In the genomic region with DNA sequence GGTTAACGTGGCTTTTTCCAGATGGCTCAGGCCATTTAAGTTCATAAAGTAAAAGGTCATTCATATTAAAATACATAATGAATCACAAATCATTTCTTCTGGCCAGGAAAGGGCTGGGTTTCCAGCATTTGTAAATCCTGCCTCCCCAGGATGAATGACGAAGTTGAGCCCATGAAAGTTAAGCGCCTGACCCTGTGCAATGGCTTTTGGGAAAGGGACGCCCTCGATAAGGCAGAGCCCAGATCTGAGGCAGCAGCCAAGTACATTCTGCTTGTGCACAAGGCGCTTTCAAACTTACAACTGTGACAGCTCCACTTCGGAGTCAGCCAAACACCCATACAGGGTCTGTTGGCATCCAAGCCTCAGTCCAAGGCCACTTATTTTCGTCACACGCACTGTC, we compare ENCODE assay signal across 19 cellular contexts. TPM values are rescaled to one million over a fixed set of nuclear protein-coding genes. Genes with fewer than 3 reads are reported as not detected.
DNase-seq lines count a peak whose midpoint lies in the region; ATAC-seq and TF ChIP-seq lines count a peak whose summit lies in the region.
"Had no signal": no experiment of that assay in that cellular context is flagged by ENCODE, and none has a peak within 500 bp of the region (broad histone marks: within the 10 kb centered on the region; RNA-seq: fewer than 3 reads in every experiment).

No MANE protein-coding gene starts in this region.

- H3K4me3 ChIP-seq in CD4-positive, CD25-positive, alpha-beta regulatory T cell (ENCODE audit: low read depth, low read length) = peak overlapping the region; percentile 99
- peak overlapping the region; percentile 84 for H3K4me3 ChIP-seq in Loucy (ENCODE audit: low read length, poor library complexity, severe bottlenecking)
- H3K4me3 ChIP-seq: hepatocyte, SK-N-MC had no signal

- H3K9me3 ChIP-seq in CD4-positive, CD25-positive, alpha-beta regulatory T cell (ENCODE audit: control insufficient read depth in 2 of 2, low read length in 2 of 2) = no peaks in the 10 kb centered on the region
- no peaks in the 10 kb centered on the region for H3K9me3 ChIP-seq in Loucy (ENCODE audit: insufficient read depth, low read depth, low read length)

- TF ChIP-seq CTCF in Loucy (conservative IDR thresholded peaks at IDR 0.05; ENCODE audit: low read length) = no peak
- no peak for TF ChIP-seq CTCF in GM20000 (IDR thresholded peaks at IDR 0.05; ENCODE audit: extremely low read depth, missing control alignments)

- no peaks in the 10 kb centered on the region for H3K27me3 ChIP-seq in CD4-positive, CD25-positive, alpha-beta regulatory T cell (ENCODE audit: control insufficient read depth, insufficient read depth, low read length)
- H3K27me3 ChIP-seq in Loucy (ENCODE audit: insufficient read depth, low read length, poor library complexity, severe bottlenecking) = no peaks in the 10 kb centered on the region
- H3K27me3 ChIP-seq: hepatocyte had no signal

- peaks cover 55% of the 10 kb centered on the region for H3K36me3 ChIP-seq in CD4-positive, CD25-positive, alpha-beta regulatory T cell (ENCODE audit: control insufficient read depth, insufficient read depth, low read length)
- H3K36me3 ChIP-seq in Loucy (ENCODE audit: insufficient read depth, low read length) = peaks cover 28% of the 10 kb centered on the region; the same call in 1 of the 2 replicates

- H3K27me3 Mint-ChIP-seq in CD4-positive, CD25-positive, alpha-beta regulatory T cell = no peaks in the 10 kb centered on the region
- H3K27me3 Mint-ChIP-seq in natural killer cell treated with Interleukin-12 subunit alpha and Interleukin-12 subunit beta and Interleukin-15 and Interleukin-18, amount 100 ng/mL, for 72 hours = no peaks in the 10 kb centered on the region

- peaks cover 68% of the 10 kb centered on the region for H3K36me3 Mint-ChIP-seq in CD4-positive, CD25-positive, alpha-beta regulatory T cell
- peaks cover 39% of the 10 kb centered on the region for H3K36me3 Mint-ChIP-seq in natural killer cell treated with Interleukin-12 subunit alpha and Interleukin-12 subunit beta and Interleukin-15 and Interleukin-18, amount 100 ng/mL, for 72 hours

- peaks cover 78% of the 10 kb centered on the region for H3K79me2 ChIP-seq in Loucy (ENCODE audit: insufficient read depth, low read length)
- H3K79me2 ChIP-seq: hepatocyte had no signal

- peak overlapping the region; percentile 96 to 100 (median 98) for H3K4me3 Mint-ChIP-seq in CD4-positive, CD25-positive, alpha-beta regulatory T cell
- H3K4me3 Mint-ChIP-seq in natural killer cell treated with Interleukin-12 subunit alpha and Interleukin-12 subunit beta and Interleukin-15 and Interleukin-18, amount 100 ng/mL, for 72 hours = peak overlapping the region; percentile 99
- H3K4me3 Mint-ChIP-seq: nephron progenitor cell; stimulated activated naive B cell treated with anti-CD40 and anti-IgM and Interleukin-4, amounts not matched to agents 10 μg/mL and 1 μg/mL and 100 μg/mL, for 72 hours had no signal

- no peaks in the 10 kb centered on the region for H3F3A ChIP-seq in Loucy (ENCODE audit: low read depth)

- peak overlapping the region; percentile 98 for H3K4me2 ChIP-seq in Loucy (ENCODE audit: low read depth, low read length, poor library complexity, severe bottlenecking)
- H3K4me2 ChIP-seq: hepatocyte had no signal

- no peak for ATAC-seq in CD4-positive, CD25-positive, alpha-beta regulatory T cell (ENCODE audit: low read depth in 2 of 2)
- ATAC-seq in Right ventricle myocardium superior (ENCODE audit: poor library complexity) = peak; percentile 92
- no peak for ATAC-seq in natural killer cell treated with Interleukin-12 subunit alpha and Interleukin-12 subunit beta and Interleukin-15 and Interleukin-18, amount 100 ng/mL, for 72 hours
- no peak for ATAC-seq in GM21360 (IDR thresholded peaks at IDR 0.05; ENCODE audit: unreplicated experiment)
- ATAC-seq in HG02852 (IDR thresholded peaks at IDR 0.05; ENCODE audit: unreplicated experiment) = no peak
- ATAC-seq: HCT116; left colon; stimulated activated naive B cell treated with anti-CD40 and anti-IgM and Interleukin-4, amounts not matched to agents 10 μg/mL and 1 μg/mL and 100 μg/mL, for 72 hours had no signal

- H3K9me2 ChIP-seq in Loucy (replicated peaks; ENCODE audit: low read depth, low read length) = no peaks in the 10 kb centered on the region

- H3K4me1 ChIP-seq in CD4-positive, CD25-positive, alpha-beta regulatory T cell (ENCODE audit: control insufficient read depth, insufficient read depth, low read length, poor library complexity, severe bottlenecking) = peaks cover 75% of the 10 kb centered on the region
- H3K4me1 ChIP-seq in Loucy (ENCODE audit: insufficient read depth, low read length, poor library complexity, severe bottlenecking) = peaks cover 71% of the 10 kb centered on the region

- peak overlapping the region; percentile 77 to 95 (median 87) for H3K27ac Mint-ChIP-seq in CD4-positive, CD25-positive, alpha-beta regulatory T cell
- H3K27ac Mint-ChIP-seq in natural killer cell treated with Interleukin-12 subunit alpha and Interleukin-12 subunit beta and Interleukin-15 and Interleukin-18, amount 100 ng/mL, for 72 hours = peak overlapping the region; percentile 92 to 95
- H3K27ac Mint-ChIP-seq: nephron progenitor cell; stimulated activated naive B cell treated with anti-CD40 and anti-IgM and Interleukin-4, amounts not matched to agents 10 μg/mL and 1 μg/mL and 100 μg/mL, for 72 hours had no signal

- H3K27ac ChIP-seq in CD4-positive, CD25-positive, alpha-beta regulatory T cell (ENCODE audit: insufficient read depth, low read length, poor library complexity, severe bottlenecking) = peak overlapping the region; percentile 71
- H3K27ac ChIP-seq: hepatocyte, SK-N-MC had no signal

- peaks cover 8% of the 10 kb centered on the region for H4K20me1 ChIP-seq in Loucy (ENCODE audit: insufficient read depth, low read length, poor library complexity, severe bottlenecking)

- no peak overlapping the region for H3K9ac ChIP-seq in Loucy (ENCODE audit: low read depth, low read length, poor library complexity, severe bottlenecking)

- H2AFZ ChIP-seq in Loucy (ENCODE audit: low read length) = no peak overlapping the region
- H2AFZ ChIP-seq: hepatocyte had no signal

- peaks cover 0 to 13% (median 1%) of the 10 kb centered on the region in 7 donors for H3K9me3 Mint-ChIP-seq in CD4-positive, CD25-positive, alpha-beta regulatory T cell
- peaks cover 3% of the 10 kb centered on the region for H3K9me3 Mint-ChIP-seq in natural killer cell treated with Interleukin-12 subunit alpha and Interleukin-12 subunit beta and Interleukin-15 and Interleukin-18, amount 100 ng/mL, for 72 hours
- H3K9me3 Mint-ChIP-seq: stimulated activated naive B cell treated with anti-CD40 and anti-IgM and Interleukin-4, amounts not matched to agents 10 μg/mL and 1 μg/mL and 100 μg/mL, for 72 hours had no signal

- H3K4me1 Mint-ChIP-seq in CD4-positive, CD25-positive, alpha-beta regulatory T cell = peaks cover 15 to 86% (median 60%) of the 10 kb centered on the region in 4 donors
- H3K4me1 Mint-ChIP-seq in natural killer cell treated with Interleukin-12 subunit alpha and Interleukin-12 subunit beta and Interleukin-15 and Interleukin-18, amount 100 ng/mL, for 72 hours (ENCODE audit: low read depth in 2 of 2) = peaks cover 62 to 66% of the 10 kb centered on the region in 2 donors
- H3K4me1 Mint-ChIP-seq: nephron progenitor cell had no signal

- intact Hi-C loops in Right ventricle myocardium superior (cut with DNase I) = loop anchor here (10.0 kb wide), 2 partner anchors 115 to 175 kb away; a partner anchor contains a TSS

- DNase-seq in CD4-positive, CD25-positive, alpha-beta regulatory T cell = no peak
- DNase-seq in Right ventricle myocardium superior (peak; percentile 66), GM20000 (ENCODE audit: low spot score) (no peak), GDM1 (lab: John Stamatoyannopoulos, UW) (no peak)
- DNase-seq in natural killer cell treated with Interleukin-12 subunit alpha and Interleukin-12 subunit beta and Interleukin-15 and Interleukin-18, amount 100 ng/mL, for 72 hours (ENCODE audit: low spot score) = no peak
- DNase-seq: erythroblast; KG1; left colon; NCI-H1436 treated with DMSO at 0.1 percent for 48 hours; nephron progenitor cell; retina; stimulated activated naive B cell treated with anti-CD40 and anti-IgM and Interleukin-4, amounts not matched to agents 10 μg/mL and 1 μg/mL and 100 μg/mL, for 72 hours had no signal

RNA-seq across cellular contexts. Expression of a gene that starts 2.8 kb away (rescaled TPM):
- total RNA-seq in CD4-positive, CD25-positive, alpha-beta regulatory T cell = 43.8 TPM
- 100 to 1,000 TPM; 133 to 236 (median 150) TPM for polyA plus RNA-seq in CD4-positive, CD25-positive, alpha-beta regulatory T cell
- 29.9 TPM for total RNA-seq in Right ventricle myocardium superior
- 10 to 100 TPM; 55.8 to 88.4 TPM for total RNA-seq in natural killer cell treated with Interleukin-12 subunit alpha and Interleukin-12 subunit beta and Interleukin-15 and Interleukin-18, amount 100 ng/mL, for 72 hours
- total RNA-seq: NCI-H460 had no signal

RNA-seq across cellular contexts. Expression of a gene that starts 56.2 kb away (rescaled TPM):
- total RNA-seq in CD4-positive, CD25-positive, alpha-beta regulatory T cell = 95.1 TPM
- 100 to 1,000 TPM in 2 of 4 donors, 10 to 100 TPM in 2; 79.0 to 142 (median 110) TPM for polyA plus RNA-seq in CD4-positive, CD25-positive, alpha-beta regulatory T cell
- 4.7 TPM for total RNA-seq in Right ventricle myocardium superior
- total RNA-seq in natural killer cell treated with Interleukin-12 subunit alpha and Interleukin-12 subunit beta and Interleukin-15 and Interleukin-18, amount 100 ng/mL, for 72 hours = 10 to 100 TPM; 26.1 to 39.2 TPM
